Comparison of ENCODE assay signal across 17 cellular contexts in genomic region chr4:147110968-147111367, GRCh38.
A peak's percentile ranks its signal among the peaks of the same experiment; 100 is the strongest.
DNase-seq lines count a peak whose midpoint lies in the region; ATAC-seq and TF ChIP-seq lines count a peak whose summit lies in the region.
"Had no signal": no experiment of that assay in that cellular context is flagged by ENCODE, and none has a peak within 500 bp of the region (broad histone marks: within the 10 kb centered on the region; RNA-seq: fewer than 3 reads in every experiment).

No MANE protein-coding gene starts in this region.

- H3K36me3 ChIP-seq in endodermal cell (ENCODE audit: control insufficient read depth, insufficient read depth, low read length) (no peaks in the 10 kb centered on the region), neural progenitor cell (no peaks in the 10 kb centered on the region)

- H3K9ac ChIP-seq in endodermal cell (ENCODE audit: extremely low read depth, low read length, poor library complexity, severe bottlenecking): no peak overlapping the region
- H3K9ac ChIP-seq in neural progenitor cell: no peak overlapping the region

- no peak overlapping the region for H3K27ac Mint-ChIP-seq in endodermal cell
- no peak overlapping the region for H3K27ac Mint-ChIP-seq in neural progenitor cell
- no peak overlapping the region for H3K27ac Mint-ChIP-seq in stimulated activated naive B cell treated with anti-CD40 and anti-IgM and Interleukin-4, amounts not matched to agents 10 μg/mL and 1 μg/mL and 100 μg/mL, for 72 hours
- H3K27ac Mint-ChIP-seq: activated CD4-positive, alpha-beta T cell treated with anti-CD3 and anti-CD28 coated beads for 36 hours; activated T-helper 2 cell treated with anti-CD3 and anti-CD28 coated beads, Interferon-gamma antibody, Interleukin-2, Interleukin-4, amounts not matched to agents 10 μg/mL and 5 μg/mL and 100 μg/mL, durations not matched to agents 14 hours and 24 hours and 36 hours; CD8-positive, alpha-beta T cell had no signal

- H3K9me3 Mint-ChIP-seq in endodermal cell: peaks cover 28% of the 10 kb centered on the region
- H3K9me3 Mint-ChIP-seq in neural progenitor cell: peaks cover 18% of the 10 kb centered on the region
- peaks cover 4 to 9% of the 10 kb centered on the region in 2 donors for H3K9me3 Mint-ChIP-seq in stimulated activated naive B cell treated with anti-CD40 and anti-IgM and Interleukin-4, amounts not matched to agents 10 μg/mL and 1 μg/mL and 100 μg/mL, for 72 hours

- H3K27ac ChIP-seq in endodermal cell (ENCODE audit: low read depth, low read length): no peak overlapping the region
- H3K27ac ChIP-seq in neural progenitor cell: no peak overlapping the region

- no peaks in the 10 kb centered on the region for H4K20me1 ChIP-seq in neural progenitor cell (ENCODE audit: low read depth)

- peaks cover 2% of the 10 kb centered on the region for H3K9me3 ChIP-seq in endodermal cell (ENCODE audit: control insufficient read depth, low read length)
- H3K9me3 ChIP-seq in neural progenitor cell (ENCODE audit: low read depth): no peaks in the 10 kb centered on the region

- no peaks in the 10 kb centered on the region for H3K79me2 ChIP-seq in neural progenitor cell (ENCODE audit: low read depth)

- no peak overlapping the region for H2AFZ ChIP-seq in neural progenitor cell (replicated peaks)

- H3K27me3 Mint-ChIP-seq in endodermal cell (ENCODE audit: insufficient read depth) (no peaks in the 10 kb centered on the region), neural progenitor cell (ENCODE audit: insufficient read depth, low read depth) (peaks cover 2% of the 10 kb centered on the region)
- H3K27me3 Mint-ChIP-seq in stimulated activated naive B cell treated with anti-CD40 and anti-IgM and Interleukin-4, amounts not matched to agents 10 μg/mL and 1 μg/mL and 100 μg/mL, for 72 hours: peaks cover 7 to 8% of the 10 kb centered on the region in 2 donors

- H3K4me1 ChIP-seq in endodermal cell (ENCODE audit: control insufficient read depth, insufficient read depth, low read length) (no peaks in the 10 kb centered on the region), neural progenitor cell (no peaks in the 10 kb centered on the region)

- TF ChIP-seq CTCF in LNCaP clone FGC (IDR thresholded peaks at IDR 0.05; ENCODE audit: control insufficient read depth, extremely low read depth, insufficient read depth): peak; percentile 57
- peak; percentile 56 for TF ChIP-seq CTCF in endodermal cell (conservative IDR thresholded peaks at IDR 0.05)
- peak; percentile 28 for TF ChIP-seq CTCF in neural progenitor cell (IDR thresholded peaks at IDR 0.05)

- no peak for ATAC-seq in stimulated activated naive B cell treated with anti-CD40 and anti-IgM and Interleukin-4, amounts not matched to agents 10 μg/mL and 1 μg/mL and 100 μg/mL, for 72 hours (replicated peaks)
- ATAC-seq: activated CD4-positive, alpha-beta T cell treated with anti-CD3 and anti-CD28 coated beads for 36 hours; CD8-positive, alpha-beta T cell; left colon had no signal

- no peak overlapping the region for H3K4me3 Mint-ChIP-seq in endodermal cell
- H3K4me3 Mint-ChIP-seq in neural progenitor cell: no peak overlapping the region
- H3K4me3 Mint-ChIP-seq in stimulated activated naive B cell treated with anti-CD40 and anti-IgM and Interleukin-4, amounts not matched to agents 10 μg/mL and 1 μg/mL and 100 μg/mL, for 72 hours: no peak overlapping the region
- H3K4me3 Mint-ChIP-seq: activated CD4-positive, alpha-beta T cell treated with anti-CD3 and anti-CD28 coated beads for 36 hours; CD8-positive, alpha-beta T cell had no signal

- H3K4me3 ChIP-seq in LNCaP clone FGC (ENCODE audit: low read depth, low read length): no peak overlapping the region
- no peak overlapping the region for H3K4me3 ChIP-seq in endodermal cell (ENCODE audit: low read length)
- no peak overlapping the region for H3K4me3 ChIP-seq in neural progenitor cell

- DNase-seq in COLO829 (ENCODE audit: low spot score) (peak; percentile 51), LNCaP clone FGC (ENCODE audit: low read depth) (peak; percentile 69), endodermal cell (no peak), neural progenitor cell (ENCODE audit: low spot score) (no peak), NCI-H187 (lab: John Stamatoyannopoulos, UW) (no peak), RPMI8226 (no peak), NCI-H2107 treated with DMSO at 0.1 percent for 48 hours (lab: John Stamatoyannopoulos, UW; ENCODE audit: unreplicated experiment) (no peak)
- DNase-seq in stimulated activated naive B cell treated with anti-CD40 and anti-IgM and Interleukin-4, amounts not matched to agents 10 μg/mL and 1 μg/mL and 100 μg/mL, for 72 hours: no peak
- DNase-seq: activated CD4-positive, alpha-beta T cell treated with anti-CD3 and anti-CD28 coated beads for 36 hours; CD8-positive, alpha-beta T cell; central memory CD4-positive, alpha-beta T cell; left colon; NCI-H1417; NCI-H774; nucleus accumbens; stimulated activated naive CD4-positive, alpha-beta T cell had no signal

- H3K27me3 ChIP-seq in endodermal cell (ENCODE audit: control insufficient read depth, insufficient read depth, low read length, poor library complexity, severe bottlenecking) (no peaks in the 10 kb centered on the region), neural progenitor cell (no peaks in the 10 kb centered on the region)

- no peak overlapping the region for H3K4me2 ChIP-seq in neural progenitor cell

- H3K4me1 Mint-ChIP-seq in endodermal cell (no peaks in the 10 kb centered on the region), neural progenitor cell (no peaks in the 10 kb centered on the region)
- no peaks in the 10 kb centered on the region for H3K4me1 Mint-ChIP-seq in stimulated activated naive B cell treated with anti-CD40 and anti-IgM and Interleukin-4, amounts not matched to agents 10 μg/mL and 1 μg/mL and 100 μg/mL, for 72 hours
- H3K4me1 Mint-ChIP-seq: activated CD4-positive, alpha-beta T cell treated with anti-CD3 and anti-CD28 coated beads for 36 hours had no signal

- H3K36me3 Mint-ChIP-seq in endodermal cell (ENCODE audit: low read depth) (peaks cover 3% of the 10 kb centered on the region), neural progenitor cell (no peaks in the 10 kb centered on the region)
- no peaks in the 10 kb centered on the region for H3K36me3 Mint-ChIP-seq in stimulated activated naive B cell treated with anti-CD40 and anti-IgM and Interleukin-4, amounts not matched to agents 10 μg/mL and 1 μg/mL and 100 μg/mL, for 72 hours
- H3K36me3 Mint-ChIP-seq: CD8-positive, alpha-beta T cell had no signal

- no peaks in the 10 kb centered on the region for H3F3A ChIP-seq in neural progenitor cell (ENCODE audit: low read depth)

Comparison
In these comparisons a context has a peak if more than half of its experiments do, and no peak if none do; other contexts are left out.
1. DNase-seq: peak in COLO829 (single experiment) and LNCaP clone FGC (single experiment); none in endodermal cell (single experiment), neural progenitor cell (single experiment), NCI-H187 (0 of 2), RPMI8226 (single experiment), stimulated activated naive B cell treated with anti-CD40 and anti-IgM and Interleukin-4, amounts not matched to agents 10 μg/mL and 1 μg/mL and 100 μg/mL, for 72 hours (single experiment) and NCI-H2107 treated with DMSO at 0.1 percent for 48 hours (single experiment).
2. Peak in every context shown above with its lines, with median percentiles within 50 percentile points of each other: CTCF ChIP-seq.